18 cellular contexts compared by ENCODE assay signal in genomic region chr22:31281733-31282132, GRCh38. TPM values are rescaled to one million over a fixed set of nuclear protein-coding genes. Genes with fewer than 3 reads are reported as not detected.
A peak's percentile ranks its signal among the peaks of the same experiment; 100 is the strongest.
DNase-seq lines count a peak whose midpoint lies in the region; ATAC-seq and TF ChIP-seq lines count a peak whose summit lies in the region.
"Had no signal": no experiment of that assay in that cellular context is flagged by ENCODE, and none has a peak within 500 bp of the region (broad histone marks: within the 10 kb centered on the region; RNA-seq: fewer than 3 reads in every experiment).

No MANE protein-coding gene starts in this region.

- TF ChIP-seq CTCF in right atrium auricular region (IDR thresholded peaks at IDR 0.05) (no peak), tibial nerve (IDR thresholded peaks at IDR 0.05) (no peak)

- no peak overlapping the region for H3K27ac ChIP-seq in right atrium auricular region
- peak overlapping the region; percentile 21 for H3K27ac ChIP-seq in right cardiac atrium (ENCODE audit: low read length)
- H3K27ac ChIP-seq in tibial nerve, result peak overlapping the region in 3 of 4 donors; percentile 1 to 57 (median 34)

- no peak for TF ChIP-seq EP300 in tibial nerve (IDR thresholded peaks at IDR 0.05)

- no peak overlapping the region for H3K4me3 Mint-ChIP-seq in activated naive CD8-positive, alpha-beta T cell treated with anti-CD3 and anti-CD28 coated beads for 36 hours
- H3K4me3 Mint-ChIP-seq: activated T-cell treated with anti-CD3 and anti-CD28 coated beads, Interleukin-2, amount 50 U/mL, for 4 hours; dendritic cell treated with granulocyte-macrophage colony-stimulating factor and Interleukin-4, amounts not matched to agents 40 ng/mL and 50 ng/mL, for 4 days had no signal

- H3K27me3 Mint-ChIP-seq in activated naive CD8-positive, alpha-beta T cell treated with anti-CD3 and anti-CD28 coated beads for 36 hours, result no peaks in the 10 kb centered on the region
- H3K27me3 Mint-ChIP-seq: dendritic cell treated with granulocyte-macrophage colony-stimulating factor and Interleukin-4, amounts not matched to agents 40 ng/mL and 50 ng/mL, for 4 days had no signal

- intact Hi-C loops in cardiac septum (cut with DNase I), result no loop called here
- intact Hi-C loops in right cardiac atrium (cut with DNase I), result no loop called here

- H3K36me3 Mint-ChIP-seq in activated naive CD8-positive, alpha-beta T cell treated with anti-CD3 and anti-CD28 coated beads for 36 hours, result peaks cover 44% of the 10 kb centered on the region

- no peak for TF ChIP-seq POLR2A in tibial nerve (IDR thresholded peaks at IDR 0.05)

- no peaks in the 10 kb centered on the region for H3K27me3 ChIP-seq in right atrium auricular region
- no peaks in the 10 kb centered on the region for H3K27me3 ChIP-seq in right cardiac atrium (ENCODE audit: control insufficient read depth, insufficient read depth)
- H3K27me3 ChIP-seq in tibial nerve, result no peaks in the 10 kb centered on the region
- H3K27me3 ChIP-seq: gastrocnemius medialis had no signal

- WGBS in right cardiac atrium, result 44% methylated on average over 4 of the region's 4 CpGs
- WGBS in tibial nerve, 2 donors, result 56 to 58% methylated on average over 4 of the region's 4 CpGs

- H3K4me1 ChIP-seq in right atrium auricular region (peaks cover 0 to 6% of the 10 kb centered on the region in 2 donors), right cardiac atrium (ENCODE audit: control insufficient read depth, insufficient read depth, low read length) (no peaks in the 10 kb centered on the region), tibial nerve (peaks cover 0 to 48% (median 23%) of the 10 kb centered on the region in 4 donors)
- H3K4me1 ChIP-seq: gastrocnemius medialis had no signal

- peak; percentile 64 for DNase-seq in cardiac septum (ENCODE audit: low spot score)
- no peak for DNase-seq in right atrium auricular region (ENCODE audit: low spot score)
- no peak for DNase-seq in activated naive CD8-positive, alpha-beta T cell treated with anti-CD3 and anti-CD28 coated beads for 36 hours
- no peak for DNase-seq in right cardiac atrium
- DNase-seq in tibial nerve (ENCODE audit: low spot score in 2 of 2), result no peak
- DNase-seq in NCI-H2171 treated with DMSO at 0.1 percent for 48 hours (lab: John Stamatoyannopoulos, UW), result no peak
- DNase-seq: activated CD4-positive, alpha-beta T cell treated with anti-CD3 and anti-CD28 coated beads for 48 hours; activated T-cell treated with anti-CD3 and anti-CD28 coated beads, Interleukin-2, amount 50 U/mL, for 4 hours; gastrocnemius medialis; NCI-H1436; NCI-H69; PC-3; SK-N-SH had no signal

- H3K9me3 Mint-ChIP-seq in activated naive CD8-positive, alpha-beta T cell treated with anti-CD3 and anti-CD28 coated beads for 36 hours, result no peaks in the 10 kb centered on the region
- H3K9me3 Mint-ChIP-seq: activated T-cell treated with anti-CD3 and anti-CD28 coated beads, Interleukin-2, amount 50 U/mL, for 4 hours; dendritic cell treated with granulocyte-macrophage colony-stimulating factor and Interleukin-4, amounts not matched to agents 40 ng/mL and 50 ng/mL, for 4 days had no signal

- no peaks in the 10 kb centered on the region for H3K9me3 ChIP-seq in right atrium auricular region
- H3K9me3 ChIP-seq in right cardiac atrium (ENCODE audit: control insufficient read depth, low read length), result no peaks in the 10 kb centered on the region
- no peaks in the 10 kb centered on the region for H3K9me3 ChIP-seq in tibial nerve
- H3K9me3 ChIP-seq: gastrocnemius medialis, SK-N-SH had no signal

- peaks cover 86% of the 10 kb centered on the region for H3K4me1 Mint-ChIP-seq in activated naive CD8-positive, alpha-beta T cell treated with anti-CD3 and anti-CD28 coated beads for 36 hours

- H3K36me3 ChIP-seq in right atrium auricular region (peaks cover 71% of the 10 kb centered on the region), tibial nerve (peaks cover 0 to 92% (median 11%) of the 10 kb centered on the region in 3 donors)

- H3K4me3 ChIP-seq in right atrium auricular region, result no peak overlapping the region
- H3K4me3 ChIP-seq in right cardiac atrium (ENCODE audit: low read length), result no peak overlapping the region
- no peak overlapping the region for H3K4me3 ChIP-seq in tibial nerve
- H3K4me3 ChIP-seq: gastrocnemius medialis had no signal

- ATAC-seq in right cardiac atrium (peak; percentile 12 to 47), GM21737 (IDR thresholded peaks at IDR 0.05; ENCODE audit: unreplicated experiment) (no peak), GM18907 (IDR thresholded peaks at IDR 0.05; ENCODE audit: unreplicated experiment) (no peak)
- ATAC-seq: activated T-cell treated with anti-CD3 and anti-CD28 coated beads, Interleukin-2, amount 50 U/mL, for 4 hours; gastrocnemius medialis; HCT116; left lobe of liver; PC-3 had no signal

- H3K27ac Mint-ChIP-seq in activated naive CD8-positive, alpha-beta T cell treated with anti-CD3 and anti-CD28 coated beads for 36 hours, result peak overlapping the region; percentile 83
- H3K27ac Mint-ChIP-seq: dendritic cell treated with granulocyte-macrophage colony-stimulating factor and Interleukin-4, amounts not matched to agents 40 ng/mL and 50 ng/mL, for 4 days had no signal

RNA-seq across cellular contexts. Expression of gene PIK3IP1, which starts 10.6 kb away (rescaled TPM):
- total RNA-seq in cardiac septum (10.5 TPM), right atrium auricular region (10 to 100 TPM; 14.6 to 17.6 TPM), right cardiac atrium (10 to 100 TPM in 2 of 4 donors, 1 to 10 TPM in 2; 5.9 to 17.6 (median 10.8) TPM), tibial nerve (100 to 1,000 TPM in 1 of 4 donors, 10 to 100 TPM in 3; 54.8 to 106 (median 80.5) TPM)
- total RNA-seq in activated naive CD8-positive, alpha-beta T cell treated with anti-CD3 and anti-CD28 coated beads for 36 hours, result 10 to 100 TPM; 10.7 to 11.3 TPM
- polyA plus RNA-seq in right cardiac atrium, result 14.0 TPM

Comparison
In these comparisons a context has a peak if more than half of its experiments do, and no peak if none do; other contexts are left out.
1. H3K27ac ChIP-seq: peak in right cardiac atrium (single experiment) and tibial nerve (3 of 4); none in right atrium auricular region (0 of 2).
2. ATAC-seq: peak in right cardiac atrium (2 of 2); none in GM21737 (single experiment) and GM18907 (single experiment).